ENCODE assay signal across 1 cellular context in genomic region chr15:65577129-65577996, GRCh38.
TF ChIP-seq lines count a peak whose summit lies in the region.

No MANE protein-coding gene starts in this region.

TF ChIP-seq in HCT116, 20 proteins besides CTCF, POLR2A, EP300 and RAD21 (continued from another document):
- no peak for TF ChIP-seq REST (IDR thresholded peaks at IDR 0.05; ENCODE audit: low read depth)
- no peak for TF ChIP-seq ZFX (IDR thresholded peaks at IDR 0.05)
- TF ChIP-seq SRF (IDR thresholded peaks at IDR 0.05; ENCODE audit: low read depth), result no peak
- TF ChIP-seq EZH2 (IDR thresholded peaks at IDR 0.05), result no peak
- TF ChIP-seq CEBPB (IDR thresholded peaks at IDR 0.05; ENCODE audit: low read depth), result no peak
